Comparison of ENCODE assay signal across 10 cellular contexts in genomic region chr1:183235503-183235902, GRCh38. TPM values are rescaled to one million over a fixed set of nuclear protein-coding genes. Genes with fewer than 3 reads are reported as not detected.
A peak's percentile ranks its signal among the peaks of the same experiment; 100 is the strongest.
DNase-seq lines count a peak whose midpoint lies in the region; ATAC-seq and TF ChIP-seq lines count a peak whose summit lies in the region.
"Had no signal": no experiment of that assay in that cellular context is flagged by ENCODE, and none has a peak within 500 bp of the region (broad histone marks: within the 10 kb centered on the region; RNA-seq: fewer than 3 reads in every experiment).

No MANE protein-coding gene starts in this region.

- intact Hi-C loops in sigmoid colon (cut with DNase I), result loop anchor here (10.0 kb wide), 1 partner anchor 79 kb away; no protein-coding TSS in a partner anchor

- no peaks in the 10 kb centered on the region for H3K27me3 ChIP-seq in Peyer's patch
- no peaks in the 10 kb centered on the region for H3K27me3 ChIP-seq in sigmoid colon

- no peaks in the 10 kb centered on the region for H3K9me3 ChIP-seq in Peyer's patch
- no peaks in the 10 kb centered on the region for H3K9me3 ChIP-seq in sigmoid colon

- H3K36me3 ChIP-seq in Peyer's patch (peaks cover 0 to 11% (median 0%) of the 10 kb centered on the region in 3 donors), sigmoid colon (no peaks in the 10 kb centered on the region)

- peaks cover 0 to 5% (median 0%) of the 10 kb centered on the region in 4 donors for H3K4me1 ChIP-seq in Peyer's patch
- H3K4me1 ChIP-seq in sigmoid colon, result peaks cover 0 to 28% (median 17%) of the 10 kb centered on the region in 4 donors

- DNase-seq in DMS79 treated with DMSO at 0.1 percent for 48 hours (lab: John Stamatoyannopoulos, UW) (peak; percentile 84), Peyer's patch (no peak), fibroblast of pulmonary artery (ENCODE audit: low read depth) (no peak), sigmoid colon (no peak), NCI-H146 (lab: John Stamatoyannopoulos, UW) (no peak), NCI-H446 (lab: John Stamatoyannopoulos, UW) (no peak)
- DNase-seq in activated CD4-positive, CD25-positive, alpha-beta regulatory T cell (lab: John Stamatoyannopoulos, UW), result no peak
- DNase-seq: activated T-cell treated with anti-CD3 and anti-CD28 coated beads, Interleukin-2, amount 50 U/mL, for 24 hours had no signal

- 93 to 95% methylated on average over 14 of the region's 14 CpGs for WGBS in sigmoid colon, 2 donors

- no peak for TF ChIP-seq EP300 in sigmoid colon (IDR thresholded peaks at IDR 0.05)

- H3K27ac ChIP-seq in Peyer's patch, result peak overlapping the region; percentile 24 to 77 (median 48)
- peak overlapping the region; percentile 75 to 91 (median 81) for H3K27ac ChIP-seq in sigmoid colon

- no peak for TF ChIP-seq CTCF in Peyer's patch (IDR thresholded peaks at IDR 0.05)
- no peak for TF ChIP-seq CTCF in fibroblast of pulmonary artery (IDR thresholded peaks at IDR 0.05; ENCODE audit: low read length, missing control alignments)
- no peak for TF ChIP-seq CTCF in sigmoid colon (IDR thresholded peaks at IDR 0.05)

- H3K4me3 ChIP-seq in Peyer's patch (no peak overlapping the region), fibroblast of pulmonary artery (replicated peaks; ENCODE audit: low read depth, low read length) (peak overlapping the region; percentile 43), sigmoid colon (peak overlapping the region in 2 of 4 donors; percentile 38 to 41)

- ATAC-seq in GM21737 (IDR thresholded peaks at IDR 0.05; ENCODE audit: unreplicated experiment), result no peak
- ATAC-seq: natural killer cell treated with Interleukin-12 subunit alpha and Interleukin-12 subunit beta and Interleukin-15 and Interleukin-18, amount 100 ng/mL, for 72 hours had no signal

- TF ChIP-seq POLR2A in Peyer's patch (IDR thresholded peaks at IDR 0.05) (no peak), sigmoid colon (IDR thresholded peaks at IDR 0.05) (no peak)

RNA-seq across cellular contexts. Expression of gene LAMC2, which starts 49.4 kb away (rescaled TPM):
- total RNA-seq in Peyer's patch (10 to 100 TPM in 3 of 4 donors, 1 to 10 TPM in 1; 3.3 to 29.7 (median 17.3) TPM), sigmoid colon (1 to 10 TPM; 2.6 to 5.0 (median 3.7) TPM)
- polyA plus RNA-seq in sigmoid colon, result 10 to 100 TPM in 1 of 3 donors, 1 to 10 TPM in 2; 4.2 to 24.0 (median 4.8) TPM
- total RNA-seq: natural killer cell treated with Interleukin-12 subunit alpha and Interleukin-12 subunit beta and Interleukin-15 and Interleukin-18, amount 100 ng/mL, for 72 hours had no signal
